26 cellular contexts compared by ENCODE assay signal in the genomic region with DNA sequence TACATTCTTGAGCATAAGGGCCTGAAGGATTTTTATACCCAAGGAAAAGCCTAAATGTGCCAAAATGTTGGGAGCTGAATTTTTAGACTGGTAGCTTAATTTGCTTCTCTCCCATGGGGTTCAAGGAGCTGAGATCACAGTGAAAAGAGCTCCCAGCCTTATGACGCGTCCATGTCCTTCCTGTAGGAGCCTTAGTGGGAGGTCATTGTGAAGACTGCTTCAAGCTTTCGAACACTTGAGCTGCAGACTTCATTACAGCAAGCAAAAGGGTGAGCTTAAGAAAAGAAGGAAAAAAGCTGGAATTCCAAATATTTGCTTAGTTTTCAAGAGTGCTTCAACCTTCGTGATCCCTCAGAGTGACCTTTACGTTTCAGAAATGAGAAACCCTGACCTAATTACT.
"Had no signal": no experiment of that assay in that cellular context is flagged by ENCODE, and none has a peak within 500 bp of the region (broad histone marks: within the 10 kb centered on the region; RNA-seq: fewer than 3 reads in every experiment).

No MANE protein-coding gene starts in this region.

- H3K4me1 Mint-ChIP-seq: naive thymus-derived CD4-positive, alpha-beta T cell; stimulated activated effector memory CD8-positive, alpha-beta T cell treated with anti-CD3 and anti-CD28 coated beads, Interleukin-12 subunit alpha, Interleukin-12 subunit beta, amount 100 ng/mL, for 72 hours had no signal

- H3K27me3 Mint-ChIP-seq: effector memory CD8-positive, alpha-beta T cell; type B pancreatic cell had no signal

- ATAC-seq: effector memory CD8-positive, alpha-beta T cell; heart right ventricle; left lobe of liver; naive thymus-derived CD4-positive, alpha-beta T cell; psoas muscle; right cardiac atrium; stimulated activated effector memory CD8-positive, alpha-beta T cell treated with anti-CD3 and anti-CD28 coated beads, Interleukin-12 subunit alpha, Interleukin-12 subunit beta, amount 100 ng/mL, for 72 hours had no signal

- H3K27ac Mint-ChIP-seq: effector memory CD8-positive, alpha-beta T cell; naive thymus-derived CD4-positive, alpha-beta T cell; nephron; stimulated activated effector memory CD8-positive, alpha-beta T cell treated with anti-CD3 and anti-CD28 coated beads, Interleukin-12 subunit alpha, Interleukin-12 subunit beta, amount 100 ng/mL, for 72 hours; type B pancreatic cell had no signal

- H3K36me3 Mint-ChIP-seq: naive thymus-derived CD4-positive, alpha-beta T cell; stimulated activated effector memory CD8-positive, alpha-beta T cell treated with anti-CD3 and anti-CD28 coated beads, Interleukin-12 subunit alpha, Interleukin-12 subunit beta, amount 100 ng/mL, for 72 hours; type B pancreatic cell had no signal

- H3K9me3 ChIP-seq: esophagus squamous epithelium, heart right ventricle, ovary, psoas muscle, sigmoid colon, stomach, tibial artery had no signal

- H3K4me1 ChIP-seq: esophagus squamous epithelium, psoas muscle, sigmoid colon, stomach had no signal

- H3K36me3 ChIP-seq: esophagus squamous epithelium, heart right ventricle, ovary, sigmoid colon, stomach, tibial artery had no signal

- H3K9me3 Mint-ChIP-seq: effector memory CD8-positive, alpha-beta T cell; naive thymus-derived CD4-positive, alpha-beta T cell; nephron; stimulated activated effector memory CD8-positive, alpha-beta T cell treated with anti-CD3 and anti-CD28 coated beads, Interleukin-12 subunit alpha, Interleukin-12 subunit beta, amount 100 ng/mL, for 72 hours; type B pancreatic cell had no signal

- H3K4me3 Mint-ChIP-seq: effector memory CD8-positive, alpha-beta T cell; naive thymus-derived CD4-positive, alpha-beta T cell; nephron; stimulated activated effector memory CD8-positive, alpha-beta T cell treated with anti-CD3 and anti-CD28 coated beads, Interleukin-12 subunit alpha, Interleukin-12 subunit beta, amount 100 ng/mL, for 72 hours; type B pancreatic cell had no signal

- H3K4me3 ChIP-seq: esophagus squamous epithelium, heart right ventricle, ovary, psoas muscle, sigmoid colon, stomach, tibial artery had no signal

- DNase-seq: cortex of kidney; effector memory CD8-positive, alpha-beta T cell; erythroblast; esophagus squamous epithelium; foreskin melanocyte; glutamatergic neuron; heart right ventricle; kidney; mesenchymal stem cell; midbrain; naive thymus-derived CD4-positive, alpha-beta T cell; nucleus accumbens; ovary; posterior cingulate gyrus; psoas muscle; right cardiac atrium; sigmoid colon; stimulated activated CD4-positive, alpha-beta T cell treated with anti-CD3 and anti-CD28 coated beads, Interleukin-2, amount 100 ng/mL, for 24 hours; stimulated activated CD4-positive, alpha-beta T cell treated with anti-CD3 and anti-CD28 coated beads, Interleukin-4, amount 100 ng/mL, for 24 hours; stimulated activated naive CD4-positive, alpha-beta T cell treated with Interleukin-2 at 50 U/mL for 16 hours; stomach; tibial artery had no signal

- H3K27me3 ChIP-seq: esophagus squamous epithelium, heart right ventricle, ovary, sigmoid colon, stomach, tibial artery had no signal

- H3K27ac ChIP-seq: esophagus squamous epithelium, heart right ventricle, ovary, psoas muscle, sigmoid colon, stomach, tibial artery had no signal
